ENCODE assay signal across 7 cellular contexts in the genomic region with DNA sequence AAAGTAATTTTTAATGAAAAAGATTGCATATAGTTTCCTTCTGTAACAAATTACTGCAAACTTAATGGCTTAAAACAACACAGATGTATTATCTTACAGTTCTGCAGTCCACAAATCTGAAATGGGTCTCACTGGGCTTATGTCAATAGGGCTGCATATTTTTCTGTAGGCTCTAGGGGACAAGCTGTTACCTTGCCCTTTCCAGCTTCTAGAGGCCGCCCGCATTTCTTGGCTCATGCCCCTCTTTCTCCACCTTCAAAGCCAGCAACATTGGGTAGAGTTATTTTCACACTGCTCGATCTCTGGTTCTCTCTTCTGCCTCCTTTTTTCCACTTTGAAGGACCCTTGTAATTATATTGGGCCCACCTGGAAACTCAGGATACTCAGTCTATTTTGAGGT.
"Had no signal": no experiment of that assay in that cellular context is flagged by ENCODE, and none has a peak within 500 bp of the region (broad histone marks: within the 10 kb centered on the region; RNA-seq: fewer than 3 reads in every experiment).

No MANE protein-coding gene starts in this region.

- ATAC-seq: HCT116 had no signal

- H3K4me1 ChIP-seq: HAP-1 had no signal

- H3K4me3 ChIP-seq: GM23248, HAP-1 had no signal

- H3K27ac ChIP-seq: GM23248 had no signal

- H3K9me3 ChIP-seq: HAP-1 had no signal

- DNase-seq: GM23248, GOT3, H7, HFFc6, IMR-90 had no signal
